ENCODE assay signal across 33 cellular contexts in genomic region chr11:99638073-99638553, GRCh38.
"Had no signal": no experiment of that assay in that cellular context is flagged by ENCODE, and none has a peak within 500 bp of the region (broad histone marks: within the 10 kb centered on the region; RNA-seq: fewer than 3 reads in every experiment).

No MANE protein-coding gene starts in this region.

- H3K36me3 Mint-ChIP-seq: activated naive CD4-positive, alpha-beta T cell treated with anti-CD3 and anti-CD28 coated beads, Interleukin-2, amount 50 U/mL, for 72 hours; T-cell had no signal

- H3K4me3 Mint-ChIP-seq: activated CD4-positive, alpha-beta T cell treated with anti-CD3 and anti-CD28 coated beads for 36 hours; activated CD4-positive, alpha-beta T cell treated with anti-CD3 and anti-CD28 coated beads, Interleukin-2, amount 10 ng/mL, durations not matched to agents 7 days and 5 days; activated CD8-positive, alpha-beta T cell treated with anti-CD3 and anti-CD28 coated beads, Interleukin-2, amount 10 ng/mL, durations not matched to agents 7 days and 5 days; activated naive CD4-positive, alpha-beta T cell treated with anti-CD3 and anti-CD28 coated beads for 36 hours; activated T-cell treated with anti-CD3 and anti-CD28 coated beads, Interleukin-2, amount 50 U/mL, for 4 hours; activated T-helper 1 cell treated with anti-CD3 and anti-CD28 coated beads, Interleukin-12 subunit alpha, Interleukin-12 subunit beta, Interleukin-2, Interleukin-4 antibody, amounts not matched to agents 30 ng/mL and 10 ng/mL and 1 ng/mL, durations not matched to agents 14 hours and 24 hours and 36 hours; T-cell; T-helper 17 cell had no signal

- H3K4me2 ChIP-seq: KMS-11, PC-9 had no signal

- ATAC-seq: activated CD4-positive, alpha-beta T cell treated with anti-CD3 and anti-CD28 coated beads for 36 hours; activated CD8-positive, alpha-beta T cell treated with anti-CD3 and anti-CD28 coated beads, Interleukin-2, amount 10 ng/mL, durations not matched to agents 7 days and 5 days; activated naive CD4-positive, alpha-beta T cell treated with anti-CD3 and anti-CD28 coated beads, Interleukin-2, amount 50 U/mL, for 72 hours; activated T-cell treated with anti-CD3 and anti-CD28 coated beads, Interleukin-2, amount 50 U/mL, for 4 hours; body of pancreas; Right ventricle myocardium inferior; SK-N-SH treated with all-trans-retinoic acid at 6 μM for 48 hours; T-cell; T-helper 17 cell had no signal

- H3K27me3 Mint-ChIP-seq: activated CD4-positive, alpha-beta T cell treated with anti-CD3 and anti-CD28 coated beads for 36 hours; activated CD4-positive, alpha-beta T cell treated with anti-CD3 and anti-CD28 coated beads, Interleukin-2, amount 10 ng/mL, durations not matched to agents 7 days and 5 days; T-cell; T-helper 17 cell had no signal

- H3K27ac ChIP-seq: adrenal gland, body of pancreas, breast epithelium, KMS-11, PC-9, RWPE1 had no signal

- H3K4me1 Mint-ChIP-seq: activated CD4-positive, alpha-beta T cell treated with anti-CD3 and anti-CD28 coated beads for 36 hours; activated CD4-positive, alpha-beta T cell treated with anti-CD3 and anti-CD28 coated beads, Interleukin-2, amount 10 ng/mL, durations not matched to agents 7 days and 5 days; T-cell; T-helper 17 cell had no signal

- H3K27me3 ChIP-seq: adrenal gland, body of pancreas, breast epithelium had no signal

- H2AFZ ChIP-seq: PC-9 had no signal

- H3K9me3 ChIP-seq: adrenal gland, body of pancreas, breast epithelium had no signal

- H3K27ac Mint-ChIP-seq: activated CD4-positive, alpha-beta T cell treated with anti-CD3 and anti-CD28 coated beads for 36 hours; activated CD4-positive, alpha-beta T cell treated with anti-CD3 and anti-CD28 coated beads, Interleukin-2, amount 10 ng/mL, durations not matched to agents 7 days and 5 days; activated CD8-positive, alpha-beta T cell treated with anti-CD3 and anti-CD28 coated beads, Interleukin-2, amount 10 ng/mL, durations not matched to agents 7 days and 5 days; activated naive CD4-positive, alpha-beta T cell treated with anti-CD3 and anti-CD28 coated beads for 36 hours; activated naive CD4-positive, alpha-beta T cell treated with anti-CD3 and anti-CD28 coated beads, Interleukin-2, amount 50 U/mL, for 72 hours; activated T-helper 1 cell treated with anti-CD3 and anti-CD28 coated beads, Interleukin-12 subunit alpha, Interleukin-12 subunit beta, Interleukin-2, Interleukin-4 antibody, amounts not matched to agents 30 ng/mL and 10 ng/mL and 1 ng/mL, durations not matched to agents 14 hours and 24 hours and 36 hours; T-cell; T-helper 17 cell had no signal

- H3K4me3 ChIP-seq: adrenal gland, body of pancreas, breast epithelium, PC-9 had no signal

- H3K9ac ChIP-seq: KMS-11 had no signal

- H3K4me1 ChIP-seq: body of pancreas, breast epithelium had no signal

- H3K36me3 ChIP-seq: adrenal gland, breast epithelium had no signal

- DNase-seq: activated CD4-positive, alpha-beta T cell treated with anti-CD3 and anti-CD28 coated beads for 36 hours; activated CD4-positive, alpha-beta T cell treated with anti-CD3 and anti-CD28 coated beads, Interleukin-2, amount 10 ng/mL, durations not matched to agents 7 days and 5 days; activated CD4-positive, alpha-beta T cell treated with anti-CD3 and anti-CD28 coated beads, Interleukin-2, amount 50 U/mL, for 48 hours; activated CD8-positive, alpha-beta memory T cell treated with anti-CD3 and anti-CD28 coated beads, Interleukin-2, amount 50 U/mL, for 4 hours; activated CD8-positive, alpha-beta T cell treated with anti-CD3 and anti-CD28 coated beads, Interleukin-2, amount 10 ng/mL, durations not matched to agents 7 days and 5 days; activated gamma-delta T cell treated with Interleukin-2 at 50 U/mL for 16 hours; activated naive CD4-positive, alpha-beta T cell treated with anti-CD3 and anti-CD28 coated beads for 36 hours; activated T-cell treated with anti-CD3 and anti-CD28 coated beads for 4 hours; activated T-cell treated with anti-CD3 and anti-CD28 coated beads, Interleukin-2, amount 50 U/mL, for 4 hours; adrenal gland; body of pancreas; MM.1S; NCI-H1105; NCI-H1417 treated with DMSO at 0.1 percent for 48 hours; NCI-H187 treated with DMSO at 0.1 percent for 48 hours; NCI-H2081 treated with DMSO at 0.1 percent for 48 hours; NCI-H226; NCI-H446 treated with DMSO at 0.1 percent for 48 hours; NCI-H524; NK-92 treated with Interleukin-12 subunit alpha and Interleukin-12 subunit beta, amount 100 ng/mL, for 24 hours; PC-9; SIG-M5; T-cell; T-helper 17 cell had no signal

- FAIRE-seq: astrocyte, RCC 7860 had no signal
